Comparison of ENCODE assay signal across 27 cellular contexts in the genomic region with DNA sequence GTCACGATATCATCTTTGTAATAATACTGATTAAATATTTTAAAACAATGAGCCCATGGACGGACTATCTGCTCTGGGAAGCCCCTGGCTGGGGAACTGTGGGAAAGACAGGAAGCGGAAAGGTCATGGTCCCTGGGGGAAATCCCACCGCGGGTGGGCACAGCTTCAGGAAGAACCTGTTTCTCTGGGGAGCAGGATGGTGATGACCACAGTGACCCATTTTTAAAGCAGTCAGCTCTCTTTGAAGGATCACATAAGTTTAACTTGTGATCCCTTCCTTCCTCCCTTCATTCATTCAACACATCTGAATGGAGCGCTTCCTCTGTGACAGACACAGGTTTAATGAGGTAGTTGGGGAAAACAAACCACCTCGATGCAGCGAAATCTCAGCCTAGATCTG.
DNase-seq lines count a peak whose midpoint lies in the region; ATAC-seq and TF ChIP-seq lines count a peak whose summit lies in the region.
"Had no signal": no experiment of that assay in that cellular context is flagged by ENCODE, and none has a peak within 500 bp of the region (broad histone marks: within the 10 kb centered on the region; RNA-seq: fewer than 3 reads in every experiment).

No MANE protein-coding gene starts in this region.

- H4K8ac ChIP-seq in IMR-90 (ENCODE audit: low read depth in 2 of 2, low read length in 2 of 2): no peak overlapping the region

- H4K20me1 ChIP-seq in IMR-90 (ENCODE audit: insufficient read depth, low read length) (no peaks in the 10 kb centered on the region), osteoblast (ENCODE audit: insufficient read depth, low read length) (no peaks in the 10 kb centered on the region)

- H3K27ac ChIP-seq in IMR-90 (ENCODE audit: insufficient read depth, low read length) (no peak overlapping the region), osteoblast (ENCODE audit: low read depth, low read length) (no peak overlapping the region), dorsolateral prefrontal cortex (no peak overlapping the region)
- H3K27ac ChIP-seq in CD8-positive, alpha-beta T cell (ENCODE audit: low read depth, low read length): no peak overlapping the region
- H3K27ac ChIP-seq: C4-2B, prostate gland, SJCRH30 had no signal

- CTCF ChIA-PET in Calu3 (lab: Charles Lee) (no interaction called here), IMR-90 (lab: Yijun Ruan, JAX) (no interaction called here)
- CTCF ChIA-PET in CD8-positive, alpha-beta T cell (lab: Charles Lee): interaction anchor here (1.4 kb wide), 1 partner anchor 13 kb away, joined by 3 read pairs; no protein-coding TSS in a partner anchor

- no peak overlapping the region for H2BK5ac ChIP-seq in IMR-90 (ENCODE audit: low read depth, low read length, poor library complexity, severe bottlenecking)

- no peak overlapping the region for H2BK120ac ChIP-seq in IMR-90 (ENCODE audit: low read depth, low read length)

- no peak for TF ChIP-seq CTCF in Calu3 (IDR thresholded peaks at IDR 0.05; ENCODE audit: unreplicated experiment)
- no peak for TF ChIP-seq CTCF in IMR-90 (conservative IDR thresholded peaks at IDR 0.05; ENCODE audit: low read depth, low read length)
- no peak for TF ChIP-seq CTCF in endothelial cell (IDR thresholded peaks at IDR 0.05; ENCODE audit: unreplicated experiment)
- no peak for TF ChIP-seq CTCF in osteoblast (IDR thresholded peaks at IDR 0.05; ENCODE audit: extremely low read depth, low read depth, low read length)
- no peak for TF ChIP-seq CTCF in CD8-positive, alpha-beta T cell (IDR thresholded peaks at IDR 0.05)
- TF ChIP-seq CTCF in dorsolateral prefrontal cortex (IDR thresholded peaks at IDR 0.05 in 54 of 56, conservative IDR thresholded peaks at IDR 0.05 in 2 of 56; ENCODE audit: low read depth in 1 of 56, partially characterized antibody in 56 of 56): no peak

- peak; percentile 61 for DNase-seq in Calu3
- DNase-seq in IMR-90: no peak
- DNase-seq in endothelial cell (ENCODE audit: low spot score): no peak
- DNase-seq in osteoblast (ENCODE audit: insufficient read length, low spot score, missing footprints): peak; percentile 80
- DNase-seq in CD8-positive, alpha-beta T cell: no peak
- DNase-seq in dorsolateral prefrontal cortex: no peak
- DNase-seq in AG08396 (ENCODE audit: low spot score): no peak
- no peak for DNase-seq in left ventricle myocardium superior
- DNase-seq: activated CD4-positive, alpha-beta T cell treated with anti-CD3 and anti-CD28 coated beads for 36 hours; activated naive CD4-positive, alpha-beta T cell; activated T-cell treated with anti-CD3 and anti-CD28 coated beads, Interleukin-2, amount 50 U/mL, for 4 hours; Caco-2; effector CD4-positive, alpha-beta T cell; GDM1; naive B cell; NCI-H1048; NCI-H82; SJCRH30; stimulated activated CD4-positive, alpha-beta T cell treated with anti-CD3 and anti-CD28 coated beads, Interleukin-12 subunit alpha, Interleukin-12 subunit beta, amount 100 ng/mL, for 4 hours; stimulated activated CD4-positive, alpha-beta T cell treated with anti-CD3 and anti-CD28 coated beads, Interleukin-2, amount 100 ng/mL, for 48 hours; T-helper 9 cell had no signal

- peaks cover 4% of the 10 kb centered on the region for H3K9me1 ChIP-seq in IMR-90 (ENCODE audit: insufficient read depth, low read length)

- H2AFZ ChIP-seq in IMR-90 (replicated peaks; ENCODE audit: low read length, poor library complexity) (no peak overlapping the region), osteoblast (ENCODE audit: low read length) (no peak overlapping the region)

- H3K56ac ChIP-seq in IMR-90 (ENCODE audit: extremely low read depth, insufficient read depth, low read length): no peak overlapping the region

- no peak for TF ChIP-seq RAD21 in IMR-90 (IDR thresholded peaks at IDR 0.05; ENCODE audit: low read length)

- H3K79me1 ChIP-seq in IMR-90 (ENCODE audit: low read depth in 1 of 2, low read length in 2 of 2): no peaks in the 10 kb centered on the region

- no peaks in the 10 kb centered on the region for H3K27me3 Mint-ChIP-seq in Calu3 (ENCODE audit: unreplicated experiment)
- H3K27me3 Mint-ChIP-seq in endothelial cell (ENCODE audit: unreplicated experiment): peaks cover 12% of the 10 kb centered on the region
- H3K27me3 Mint-ChIP-seq in CD8-positive, alpha-beta T cell (ENCODE audit: low read depth): no peaks in the 10 kb centered on the region
- H3K27me3 Mint-ChIP-seq: brain had no signal

- H3K23ac ChIP-seq in IMR-90 (ENCODE audit: low read depth, low read length): no peak overlapping the region

- H3K4me3 Mint-ChIP-seq in Calu3 (ENCODE audit: low read depth, unreplicated experiment): no peak overlapping the region
- H3K4me3 Mint-ChIP-seq in endothelial cell (ENCODE audit: unreplicated experiment): no peak overlapping the region
- no peak overlapping the region for H3K4me3 Mint-ChIP-seq in CD8-positive, alpha-beta T cell
- H3K4me3 Mint-ChIP-seq: activated CD4-positive, alpha-beta T cell treated with anti-CD3 and anti-CD28 coated beads for 36 hours; activated T-cell treated with anti-CD3 and anti-CD28 coated beads, Interleukin-2, amount 50 U/mL, for 4 hours; IgD-negative memory B cell had no signal

- dilution Hi-C loops in IMR-90 (cut with HindIII; ENCODE audit: low sequenced_read_pairs, unreplicated experiment): no loop called here

- no CpG with 5 or more reads among the region's 8 CpGs for WGBS in IMR-90 (ENCODE audit: extremely low coverage in 2 of 2, insufficient read length in 1 of 2), 2 experiments

- H4K91ac ChIP-seq in IMR-90 (ENCODE audit: insufficient read depth, low read depth, low read length): no peak overlapping the region

- intact Hi-C loops in Calu3 (cut with micrococcal nuclease; ENCODE audit: unreplicated experiment): loop anchor here (5.0 to 10.0 kb wide), 3 partner anchors 72 to 230 kb away; partner anchors contain the start of gene DHRS3
- intact Hi-C loops in IMR-90 (cut with micrococcal nuclease): loop anchor here (5.0 kb wide), 1 partner anchor 63 kb away; no protein-coding TSS in a partner anchor
- intact Hi-C loops in CD8-positive, alpha-beta T cell (cut with DNase I, micrococcal nuclease): no loop called here
- intact Hi-C loops in dorsolateral prefrontal cortex (cut with DNase I): no loop called here
- intact Hi-C loops in left ventricle myocardium superior (cut with micrococcal nuclease): no loop called here

- H3K4me2 ChIP-seq in IMR-90 (ENCODE audit: low read depth, low read length) (no peak overlapping the region), osteoblast (ENCODE audit: insufficient read depth, low read length) (no peak overlapping the region)

- TF ChIP-seq POLR2A in IMR-90 (IDR thresholded peaks at IDR 0.05; ENCODE audit: low read depth, low read length): no peak

- in situ Hi-C loops in IMR-90 (cut with MboI; ENCODE audit: low sequenced_read_pairs): no loop called here

- BruUV-seq in Calu3 (replicated peaks; lab: Mats Ljungman, UMichigan) (no TSS peak), IMR-90 (replicated peaks; lab: Mats Ljungman, UMichigan) (no TSS peak)

- H3K9me3 Mint-ChIP-seq in Calu3 (ENCODE audit: low read depth, unreplicated experiment) (no peaks in the 10 kb centered on the region), endothelial cell (ENCODE audit: unreplicated experiment) (no peaks in the 10 kb centered on the region)
- no peaks in the 10 kb centered on the region for H3K9me3 Mint-ChIP-seq in CD8-positive, alpha-beta T cell
- H3K9me3 Mint-ChIP-seq: activated T-cell treated with anti-CD3 and anti-CD28 coated beads, Interleukin-2, amount 50 U/mL, for 4 hours; IgD-negative memory B cell; naive B cell had no signal

- H3K9me3 ChIP-seq in IMR-90 (ENCODE audit: control insufficient read depth, insufficient read depth, low read length): no peaks in the 10 kb centered on the region
- H3K9me3 ChIP-seq in osteoblast (ENCODE audit: low read depth, low read length): no peaks in the 10 kb centered on the region
- no peaks in the 10 kb centered on the region for H3K9me3 ChIP-seq in CD8-positive, alpha-beta T cell (ENCODE audit: low read length)
- H3K9me3 ChIP-seq: Caco-2, prostate gland, SJCRH30 had no signal

- H3K4me1 ChIP-seq in IMR-90 (ENCODE audit: control insufficient read depth, insufficient read depth, low read length) (peaks cover 25% of the 10 kb centered on the region), osteoblast (ENCODE audit: insufficient read depth, low read length) (peaks cover 32% of the 10 kb centered on the region)
- no peaks in the 10 kb centered on the region for H3K4me1 ChIP-seq in CD8-positive, alpha-beta T cell (ENCODE audit: insufficient read depth, low read length)

- no peaks in the 10 kb centered on the region for H3K79me2 ChIP-seq in osteoblast (ENCODE audit: insufficient read depth, low read length)

- H2AK9ac ChIP-seq in IMR-90 (replicated peaks; ENCODE audit: low read depth, low read length, poor library complexity): no peak overlapping the region

- ATAC-seq in IMR-90 (ENCODE audit: low read depth) (no peak), left ventricle myocardium superior (no peak)
- ATAC-seq in CD8-positive, alpha-beta T cell: no peak
- ATAC-seq: activated CD4-positive, alpha-beta T cell treated with anti-CD3 and anti-CD28 coated beads for 36 hours; activated T-cell treated with anti-CD3 and anti-CD28 coated beads, Interleukin-2, amount 50 U/mL, for 4 hours; left lobe of liver; sciatic nerve had no signal

- H3K9ac ChIP-seq in IMR-90 (ENCODE audit: low read depth, low read length): no peak overlapping the region

- peaks cover 7% of the 10 kb centered on the region; the same call in 1 of the 2 replicates for H3K27me3 ChIP-seq in IMR-90 (ENCODE audit: control insufficient read depth, insufficient read depth, low read length)
- no peaks in the 10 kb centered on the region for H3K27me3 ChIP-seq in osteoblast (ENCODE audit: insufficient read depth, low read length)
- H3K27me3 ChIP-seq in CD8-positive, alpha-beta T cell (ENCODE audit: insufficient read depth, low read length): no peaks in the 10 kb centered on the region
- H3K27me3 ChIP-seq in dorsolateral prefrontal cortex: peaks cover 0 to 5% (median 0%) of the 10 kb centered on the region in 45 donors
- H3K27me3 ChIP-seq: SJCRH30 had no signal

- no peak overlapping the region for H2AK5ac ChIP-seq in IMR-90 (ENCODE audit: low read depth, low read length)

- H3K14ac ChIP-seq in IMR-90 (replicated peaks; ENCODE audit: low read depth, low read length): 0 out of 2 replicates have a peak overlapping the region, but pooled peaks have one; percentile 64

- peaks cover 46% of the 10 kb centered on the region for H3K4me1 Mint-ChIP-seq in Calu3 (ENCODE audit: low read depth, unreplicated experiment)
- peaks cover 9% of the 10 kb centered on the region for H3K4me1 Mint-ChIP-seq in endothelial cell (ENCODE audit: unreplicated experiment)
- H3K4me1 Mint-ChIP-seq in CD8-positive, alpha-beta T cell (ENCODE audit: low read depth): no peaks in the 10 kb centered on the region
- H3K4me1 Mint-ChIP-seq: IgD-negative memory B cell, naive B cell had no signal

- no peak overlapping the region for H2BK20ac ChIP-seq in IMR-90 (ENCODE audit: low read depth, low read length)

- POLR2A ChIA-PET in IMR-90 (lab: Charles Lee; ENCODE audit: unreplicated experiment): no interaction called here
- POLR2A ChIA-PET in CD8-positive, alpha-beta T cell (lab: Charles Lee): no interaction called here

- H3K36me3 Mint-ChIP-seq in Calu3 (ENCODE audit: insufficient read depth, unreplicated experiment) (peaks cover 25% of the 10 kb centered on the region), endothelial cell (ENCODE audit: low read depth, unreplicated experiment) (peaks cover 5% of the 10 kb centered on the region)
- no peaks in the 10 kb centered on the region for H3K36me3 Mint-ChIP-seq in CD8-positive, alpha-beta T cell
- H3K36me3 Mint-ChIP-seq: brain, IgD-negative memory B cell, naive B cell had no signal

- no peak overlapping the region; the same call in 1 of the 2 replicates for H3K18ac ChIP-seq in IMR-90 (ENCODE audit: low read depth, low read length)

- no peak overlapping the region for H4K5ac ChIP-seq in IMR-90 (ENCODE audit: low read depth, low read length)

- H2BK15ac ChIP-seq in IMR-90 (ENCODE audit: low read depth, low read length): no peak overlapping the region

- no peaks in the 10 kb centered on the region for H3K36me3 ChIP-seq in IMR-90 (ENCODE audit: control insufficient read depth, insufficient read depth, low read length)
- H3K36me3 ChIP-seq in osteoblast (ENCODE audit: insufficient read depth, low read length): no peaks in the 10 kb centered on the region
- no peaks in the 10 kb centered on the region for H3K36me3 ChIP-seq in CD8-positive, alpha-beta T cell (ENCODE audit: insufficient read depth, low read length)
- H3K36me3 ChIP-seq: prostate gland, SJCRH30 had no signal

- no peak overlapping the region for H3K4me3 ChIP-seq in IMR-90 (ENCODE audit: insufficient read depth, low read depth, low read length)
- no peak overlapping the region for H3K4me3 ChIP-seq in osteoblast (ENCODE audit: insufficient read depth, low read length)
- H3K4me3 ChIP-seq in CD8-positive, alpha-beta T cell (ENCODE audit: low read depth, low read length): no peak overlapping the region
- H3K4me3 ChIP-seq in dorsolateral prefrontal cortex: no peak overlapping the region
- H3K4me3 ChIP-seq: prostate gland, SJCRH30 had no signal

- H3K27ac Mint-ChIP-seq in Calu3 (ENCODE audit: unreplicated experiment): peak overlapping the region; percentile 67
- H3K27ac Mint-ChIP-seq in endothelial cell (ENCODE audit: unreplicated experiment): peak overlapping the region; percentile 24
- no peak overlapping the region for H3K27ac Mint-ChIP-seq in CD8-positive, alpha-beta T cell
- H3K27ac Mint-ChIP-seq: activated CD4-positive, alpha-beta T cell treated with anti-CD3 and anti-CD28 coated beads for 36 hours had no signal

- peak overlapping the region; percentile 19 for H3K4ac ChIP-seq in IMR-90 (ENCODE audit: low read depth, low read length)

Comparison
In these comparisons a context has a peak if more than half of its experiments do, and no peak if none do; other contexts are left out.
1. DNase-seq: peak in Calu3 (single experiment) and osteoblast (single experiment); none in IMR-90 (single experiment), endothelial cell (single experiment), CD8-positive, alpha-beta T cell (0 of 7), dorsolateral prefrontal cortex (0 of 10), AG08396 (single experiment) and left ventricle myocardium superior (single experiment).
2. intact Hi-C loops: an anchor here in Calu3 (5.0 to 10.0 kb wide) and IMR-90 (5.0 kb wide); none called in CD8-positive, alpha-beta T cell, dorsolateral prefrontal cortex and left ventricle myocardium superior.